ENCODE assay signal across 1 cellular context in genomic region chr19:44757057-44757734, GRCh38.
TF ChIP-seq lines count a peak whose summit lies in the region.

No MANE protein-coding gene starts in this region.

TF ChIP-seq in GM23338, 12 proteins besides CTCF, POLR2A, EP300 and RAD21 (continued from another document):
- TF ChIP-seq ZNF462 (CRISPR knock-in tag; IDR thresholded peaks at IDR 0.05) (no peak), JUNB (IDR thresholded peaks at IDR 0.05; ENCODE audit: unreplicated experiment) (no peak), ZNF331 (CRISPR knock-in tag; IDR thresholded peaks at IDR 0.05; ENCODE audit: low read depth) (no peak)
